Comparison of ENCODE assay signal across 1 cellular context in the genomic region with DNA sequence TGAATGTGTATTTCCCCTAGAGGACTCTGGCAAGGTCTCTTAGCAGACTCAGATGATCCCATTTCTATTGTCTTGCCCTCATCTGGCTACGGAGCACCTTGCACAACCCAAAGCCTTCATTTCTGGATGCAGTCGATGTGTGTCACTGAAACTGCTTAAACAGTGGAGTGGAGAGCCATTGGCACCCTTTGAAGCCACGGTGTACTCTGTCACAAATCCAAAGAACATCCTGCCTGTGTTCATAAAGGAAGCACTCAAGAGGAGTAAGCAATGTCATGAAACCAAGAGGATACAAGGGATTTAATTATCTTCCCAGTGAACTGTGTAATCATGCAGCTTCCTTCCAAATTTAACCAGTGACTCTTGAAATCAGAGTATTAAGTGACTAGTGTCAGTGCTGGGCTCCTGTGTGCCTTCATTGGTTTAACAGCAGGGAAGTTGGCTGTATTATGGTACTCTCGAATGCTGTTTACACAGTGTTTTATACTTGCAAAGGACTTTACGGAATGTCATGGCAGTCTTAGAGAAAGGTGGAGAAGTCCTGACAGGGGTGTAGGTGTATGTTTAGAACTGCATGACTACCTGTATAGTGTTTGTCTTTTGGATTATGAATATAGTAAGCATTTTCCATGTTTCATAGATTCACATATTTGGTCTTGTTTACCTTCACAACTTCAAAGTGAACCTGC.
TF ChIP-seq lines count a peak whose summit lies in the region.

No MANE protein-coding gene starts in this region.

TF ChIP-seq in K562, 482 proteins besides CTCF, POLR2A, EP300 and RAD21:
- no peak for TF ChIP-seq ZNF239 (CRISPR knock-in tag; IDR thresholded peaks at IDR 0.05)
- no peak for TF ChIP-seq FOXA3 (CRISPR knock-in tag; conservative IDR thresholded peaks at IDR 0.05 in 1 of 2, IDR thresholded peaks at IDR 0.05 in 1 of 2)
- TF ChIP-seq POLR3G (IDR thresholded peaks at IDR 0.05; ENCODE audit: extremely low read depth, insufficient read length, insufficient replicate concordance), result no peak
- no peak for TF ChIP-seq NFIC (IDR thresholded peaks at IDR 0.05)
- no peak for TF ChIP-seq SMARCA4 (IDR thresholded peaks at IDR 0.05)
- no peak for TF ChIP-seq ZSCAN32 (CRISPR knock-in tag; IDR thresholded peaks at IDR 0.05)
- TF ChIP-seq DMBX1 (CRISPR knock-in tag; IDR thresholded peaks at IDR 0.05; ENCODE audit: borderline replicate concordance), result no peak
